In the genomic region with DNA sequence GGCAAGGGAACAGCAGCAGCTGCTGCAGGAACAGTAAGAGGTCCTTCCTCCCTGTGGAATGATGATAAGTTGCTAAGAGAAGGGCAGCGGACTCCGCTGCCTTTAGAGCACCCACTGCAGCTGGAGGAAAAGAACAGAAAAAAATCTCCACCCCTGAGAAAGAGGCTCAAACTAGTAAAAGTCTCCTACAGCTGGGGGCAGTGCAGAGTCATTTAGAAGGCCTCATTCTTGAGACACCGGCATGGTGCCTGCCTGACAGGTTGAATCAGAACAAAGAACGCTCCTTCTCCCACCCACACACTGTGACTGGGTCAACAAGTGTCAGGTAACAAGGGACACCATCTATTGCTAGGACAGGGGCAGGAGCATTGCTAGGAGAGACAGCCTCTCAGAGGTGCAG, we compare ENCODE assay signal across 7 cellular contexts.
DNase-seq lines count a peak whose midpoint lies in the region; ATAC-seq and TF ChIP-seq lines count a peak whose summit lies in the region.

No MANE protein-coding gene starts in this region.

- intact Hi-C loops in sigmoid colon (cut with DNase I): no loop called here

- H3K4me3 ChIP-seq in GM12865 (ENCODE audit: low read depth, low read length): no peak overlapping the region
- no peak overlapping the region for H3K4me3 ChIP-seq in Karpas-422 (ENCODE audit: low read length)
- no peak overlapping the region for H3K4me3 ChIP-seq in astrocyte of the spinal cord (ENCODE audit: low read depth, low read length)
- H3K4me3 ChIP-seq in neuronal stem cell (ENCODE audit: low read length in 2 of 2): no peak overlapping the region
- H3K4me3 ChIP-seq in sigmoid colon: no peak overlapping the region

- H3K18ac ChIP-seq in neuronal stem cell (ENCODE audit: low read length): peak overlapping the region; percentile 88

- H3K4me2 ChIP-seq in Karpas-422 (ENCODE audit: low read depth, low read length, poor library complexity, severe bottlenecking) (peak overlapping the region; percentile 3), neuronal stem cell (ENCODE audit: insufficient read depth, low read length, poor library complexity, severe bottlenecking) (no peak overlapping the region)

- no peak overlapping the region for H2BK120ac ChIP-seq in neuronal stem cell (ENCODE audit: low read depth, low read length)

- H3K27ac ChIP-seq in Karpas-422 (ENCODE audit: low read length) (no peak overlapping the region), neuronal stem cell (replicated peaks; ENCODE audit: low read length) (no peak overlapping the region), sigmoid colon (no peak overlapping the region)

- H2BK5ac ChIP-seq in neuronal stem cell (ENCODE audit: low read length): no peak overlapping the region

- no peak overlapping the region for H3K4ac ChIP-seq in neuronal stem cell (ENCODE audit: low read length)

- no peak for TF ChIP-seq EP300 in sigmoid colon (IDR thresholded peaks at IDR 0.05)

- in situ Hi-C loops in astrocyte of the spinal cord (cut with HindIII; ENCODE audit: low sequenced_read_pairs): no loop called here

- WGBS in neuronal stem cell (ENCODE audit: extremely low coverage in 2 of 2, insufficient read length in 2 of 2, insufficient replicate concordance in 1 of 2), 2 donors: no CpG with 5 or more reads among the region's 4 CpGs
- 29 to 31% methylated on average over 4 of the region's 4 CpGs for WGBS in sigmoid colon, 2 donors

- H3K9ac ChIP-seq in Karpas-422 (ENCODE audit: low read length) (0 out of 2 replicates have a peak overlapping the region, but pooled peaks have one; percentile 3), neuronal stem cell (ENCODE audit: low read depth, low read length, poor library complexity) (no peak overlapping the region)

- H3K14ac ChIP-seq in neuronal stem cell (ENCODE audit: low read length): no peak overlapping the region

- H2AFZ ChIP-seq in Karpas-422 (ENCODE audit: low read length) (no peak overlapping the region), neuronal stem cell (ENCODE audit: low read length) (no peak overlapping the region)

- no peaks in the 10 kb centered on the region for H3K79me2 ChIP-seq in Karpas-422 (ENCODE audit: low read length)

- peak; percentile 52 for TF ChIP-seq CTCF in GM12865 (IDR thresholded peaks at IDR 0.05; ENCODE audit: insufficient read depth, low read depth, low read length, missing control alignments)
- TF ChIP-seq CTCF in astrocyte of the spinal cord (IDR thresholded peaks at IDR 0.05; ENCODE audit: low read depth, low read length): peak; percentile 42
- no peak for TF ChIP-seq CTCF in sigmoid colon (IDR thresholded peaks at IDR 0.05)

- H4K8ac ChIP-seq in neuronal stem cell (ENCODE audit: low read depth, low read length): no peak overlapping the region

- H3K9me3 ChIP-seq in Karpas-422 (ENCODE audit: low read length) (no peaks in the 10 kb centered on the region), neuronal stem cell (replicated peaks in 1 of 2; ENCODE audit: control insufficient read depth in 2 of 2, insufficient read depth in 1 of 2, low read depth in 1 of 2, low read length in 2 of 2) (no peaks in the 10 kb centered on the region), sigmoid colon (no peaks in the 10 kb centered on the region)

- H3K23ac ChIP-seq in neuronal stem cell (ENCODE audit: low read depth, low read length, poor library complexity): no peak overlapping the region

- H3K79me1 ChIP-seq in neuronal stem cell (ENCODE audit: low read depth, low read length): no peaks in the 10 kb centered on the region

- peak; percentile 58 for DNase-seq in GM12865 (ENCODE audit: low read depth)
- peak; percentile 84 for DNase-seq in Karpas-422
- no peak for DNase-seq in astrocyte of the spinal cord (ENCODE audit: low read depth, low spot score)
- peak; percentile 48 for DNase-seq in neuronal stem cell (ENCODE audit: low spot score)
- no peak for DNase-seq in sigmoid colon
- no peak for DNase-seq in activated CD8-positive, alpha-beta memory T cell treated with anti-CD3 and anti-CD28 coated beads, Interleukin-2, amount 50 U/mL, for 4 hours

- H3K4me1 ChIP-seq in Karpas-422 (ENCODE audit: low read length) (peaks cover 32% of the 10 kb centered on the region), neuronal stem cell (ENCODE audit: control insufficient read depth in 2 of 2, insufficient read depth in 1 of 2, low read depth in 1 of 2, low read length in 2 of 2) (peaks cover 0 to 11% of the 10 kb centered on the region in 2 donors), sigmoid colon (peaks cover 0 to 8% (median 3%) of the 10 kb centered on the region in 4 donors)

- no peaks in the 10 kb centered on the region for H3K36me3 ChIP-seq in Karpas-422 (ENCODE audit: insufficient read depth, low read length)
- no peaks in the 10 kb centered on the region for H3K36me3 ChIP-seq in neuronal stem cell (replicated peaks in 1 of 2; ENCODE audit: control insufficient read depth in 2 of 2, insufficient read depth in 2 of 2, low read length in 2 of 2)
- no peaks in the 10 kb centered on the region for H3K36me3 ChIP-seq in sigmoid colon

- no peak overlapping the region for H2BK12ac ChIP-seq in neuronal stem cell (ENCODE audit: low read length)

- H3K9me2 ChIP-seq in Karpas-422 (replicated peaks; ENCODE audit: insufficient read depth, low read length): no peaks in the 10 kb centered on the region

- H4K91ac ChIP-seq in neuronal stem cell (ENCODE audit: low read depth, low read length, poor library complexity): no peak overlapping the region

- H3K27me3 ChIP-seq in Karpas-422 (ENCODE audit: low read length) (no peaks in the 10 kb centered on the region), neuronal stem cell (ENCODE audit: control insufficient read depth in 3 of 3, insufficient read depth in 3 of 3, low read depth in 1 of 3, low read length in 3 of 3) (peaks cover 0 to 5% (median 0%) of the 10 kb centered on the region in 3 experiments), sigmoid colon (no peaks in the 10 kb centered on the region)

- no peak overlapping the region for H2BK15ac ChIP-seq in neuronal stem cell (ENCODE audit: low read length)

- H2AK5ac ChIP-seq in neuronal stem cell (ENCODE audit: low read depth, low read length): no peak overlapping the region

- no peaks in the 10 kb centered on the region for H4K20me1 ChIP-seq in Karpas-422 (ENCODE audit: insufficient read depth, low read depth, low read length)

- ATAC-seq in GM18517 (IDR thresholded peaks at IDR 0.05; ENCODE audit: unreplicated experiment): no peak

- TF ChIP-seq POLR2A in sigmoid colon (IDR thresholded peaks at IDR 0.05): no peak

Comparison
In these comparisons a context has a peak if more than half of its experiments do, and no peak if none do; other contexts are left out.
1. DNase-seq: peak in GM12865 (single experiment), Karpas-422 (single experiment) and neuronal stem cell (single experiment); none in astrocyte of the spinal cord (single experiment), sigmoid colon (single experiment) and activated CD8-positive, alpha-beta memory T cell treated with anti-CD3 and anti-CD28 coated beads, Interleukin-2, amount 50 U/mL, for 4 hours (single experiment).
2. CTCF ChIP-seq: peak in GM12865 (single experiment) and astrocyte of the spinal cord (single experiment); none in sigmoid colon (0 of 4).